ENCODE assay signal across 8 cellular contexts in genomic region chr9:110142868-110143866, GRCh38.
DNase-seq lines count a peak whose midpoint lies in the region; ATAC-seq and TF ChIP-seq lines count a peak whose summit lies in the region.

No MANE protein-coding gene starts in this region.

- intact Hi-C loops in activated CD4-positive, alpha-beta T cell treated with anti-CD3 and anti-CD28 coated beads, Interleukin-2, amount 10 ng/mL, durations not matched to agents 24 days and 14 days (cut with micrococcal nuclease), result loop anchor here (1.0 to 10.0 kb wide), 3 partner anchors 36 to 678 kb away; no protein-coding TSS in a partner anchor
- intact Hi-C loops in left colon (cut with DNase I, micrococcal nuclease), result loop anchor here in 1 of 2 donors (10.0 kb wide), 1 partner anchor 88 kb away; no protein-coding TSS in a partner anchor

- no peaks in the 10 kb centered on the region for H3K27me3 ChIP-seq in WERI-Rb-1 (ENCODE audit: insufficient read depth, low read depth, severe bottlenecking)

- H3K4me3 ChIP-seq in WERI-Rb-1 (ENCODE audit: low read depth, low read length), result no peak overlapping the region

- peaks cover 65% of the 10 kb centered on the region for H3K4me1 Mint-ChIP-seq in activated CD4-positive, alpha-beta T cell treated with anti-CD3 and anti-CD28 coated beads, Interleukin-2, amount 10 ng/mL, durations not matched to agents 24 days and 14 days
- H3K4me1 Mint-ChIP-seq in IgD-negative memory B cell, result peaks cover 58 to 78% (median 63%) of the 10 kb centered on the region in 3 donors

- TF ChIP-seq CTCF in WERI-Rb-1 (IDR thresholded peaks at IDR 0.05; ENCODE audit: low read depth, low read length) (peak; percentile 52), RWPE1 (conservative IDR thresholded peaks at IDR 0.05; ENCODE audit: low read depth) (no peak)

- peaks cover 40% of the 10 kb centered on the region for H3K36me3 Mint-ChIP-seq in activated CD4-positive, alpha-beta T cell treated with anti-CD3 and anti-CD28 coated beads, Interleukin-2, amount 10 ng/mL, durations not matched to agents 24 days and 14 days (ENCODE audit: low read depth)
- peaks cover 19% of the 10 kb centered on the region for H3K36me3 Mint-ChIP-seq in IgD-negative memory B cell

- peak overlapping the region; percentile 95 for H3K27ac Mint-ChIP-seq in activated CD4-positive, alpha-beta T cell treated with anti-CD3 and anti-CD28 coated beads, Interleukin-2, amount 10 ng/mL, durations not matched to agents 24 days and 14 days
- peak overlapping the region; percentile 47 to 86 (median 78) for H3K27ac Mint-ChIP-seq in IgD-negative memory B cell

- H3K4me3 Mint-ChIP-seq in activated CD4-positive, alpha-beta T cell treated with anti-CD3 and anti-CD28 coated beads, Interleukin-2, amount 10 ng/mL, durations not matched to agents 24 days and 14 days, result peak overlapping the region; percentile 73
- peak overlapping the region; percentile 59 to 87 (median 72) for H3K4me3 Mint-ChIP-seq in IgD-negative memory B cell

- POLR2A ChIA-PET in RWPE1 (lab: Yijun Ruan, JAX; ENCODE audit: low non-redundant PET), result no interaction called here

- CTCF ChIA-PET in RWPE1 (lab: Yijun Ruan, JAX), result interaction anchor here (0.6 kb wide), 3 partner anchors 164 to 616 kb away, joined by 3 to 5 read pairs (median 4); no protein-coding TSS in a partner anchor

- no peak overlapping the region for H3K27ac ChIP-seq in WERI-Rb-1
- H3K27ac ChIP-seq in RWPE1, result no peak overlapping the region

- no peaks in the 10 kb centered on the region for H3K27me3 Mint-ChIP-seq in activated CD4-positive, alpha-beta T cell treated with anti-CD3 and anti-CD28 coated beads, Interleukin-2, amount 10 ng/mL, durations not matched to agents 24 days and 14 days
- H3K27me3 Mint-ChIP-seq in IgD-negative memory B cell, result no peaks in the 10 kb centered on the region

- peak; percentile 56 for ATAC-seq in GM21619 (IDR thresholded peaks at IDR 0.05; ENCODE audit: unreplicated experiment)
- peak; percentile 29 for ATAC-seq in left colon

- H3K9me3 Mint-ChIP-seq in activated CD4-positive, alpha-beta T cell treated with anti-CD3 and anti-CD28 coated beads, Interleukin-2, amount 10 ng/mL, durations not matched to agents 24 days and 14 days, result peaks cover 8% of the 10 kb centered on the region
- no peaks in the 10 kb centered on the region for H3K9me3 Mint-ChIP-seq in IgD-negative memory B cell

- no peaks in the 10 kb centered on the region for H3K9me3 ChIP-seq in WERI-Rb-1 (ENCODE audit: severe bottlenecking)

- no peak for DNase-seq in activated CD4-positive, alpha-beta T cell treated with anti-CD3 and anti-CD28 coated beads, Interleukin-2, amount 10 ng/mL, durations not matched to agents 24 days and 14 days
- no peak for DNase-seq in activated CD4-positive, alpha-beta T cell treated with anti-CD3 and anti-CD28 coated beads for 4 hours
- DNase-seq in WERI-Rb-1 (peak; percentile 66), left colon (no peak), ureter (ENCODE audit: low spot score) (no peak), RWPE1 (ENCODE audit: low spot score) (no peak)

- peaks cover 3% of the 10 kb centered on the region; the same call in 1 of the 2 replicates for H3K36me3 ChIP-seq in WERI-Rb-1
